ENCODE assay signal across 26 cellular contexts in the genomic region with DNA sequence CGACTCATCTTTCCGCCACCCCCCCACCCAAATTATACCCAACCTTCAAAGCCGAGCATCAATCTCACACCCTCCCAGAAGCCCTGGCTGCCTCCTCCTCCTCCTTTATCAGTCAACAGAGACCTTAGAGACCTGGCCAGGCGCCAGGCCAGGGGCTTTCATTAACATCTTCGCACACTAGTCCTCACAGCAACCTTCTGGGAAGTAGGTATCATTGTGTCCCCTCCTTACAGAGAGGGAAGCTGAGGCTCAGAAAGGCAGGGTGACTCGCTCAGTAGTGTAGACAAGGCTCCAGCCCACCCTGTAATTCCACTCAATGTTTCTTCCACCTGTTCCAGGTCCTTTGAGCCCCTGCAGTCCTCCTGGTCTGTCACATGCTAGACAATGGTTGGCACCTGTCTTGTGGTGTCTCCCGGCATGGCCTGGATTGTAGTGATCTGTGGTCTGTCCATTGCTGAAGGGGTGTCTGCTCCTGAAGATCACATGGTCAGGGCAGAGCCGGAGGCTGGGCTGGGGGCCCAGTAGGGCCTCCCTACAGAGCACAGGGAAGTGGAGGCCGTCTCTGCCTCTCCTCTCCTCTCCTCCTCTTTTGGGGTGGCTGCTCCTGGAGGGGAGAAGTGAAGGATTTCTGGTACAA. TPM values are rescaled to one million over a fixed set of nuclear protein-coding genes. Genes with fewer than 3 reads are reported as not detected.
DNase-seq lines count a peak whose midpoint lies in the region; ATAC-seq, FAIRE-seq and TF ChIP-seq lines count a peak whose summit lies in the region.
"Had no signal": no experiment of that assay in that cellular context is flagged by ENCODE, and none has a peak within 500 bp of the region (broad histone marks: within the 10 kb centered on the region; RNA-seq: fewer than 3 reads in every experiment).

No MANE protein-coding gene starts in this region.

- TF ChIP-seq RAD21 in K562 (CRISPR knock-in tag; conservative IDR thresholded peaks at IDR 0.05 in 1 of 2, IDR thresholded peaks at IDR 0.05 in 1 of 2) = no peak

- H3K9me1 ChIP-seq in K562 (ENCODE audit: control insufficient read depth, insufficient read depth, low read length) = no peaks in the 10 kb centered on the region

- intact Hi-C loops in K562 (cut with micrococcal nuclease) = no loop called here

- no peak for FAIRE-seq in K562 (lab: Jason Lieb, UNC)
- FAIRE-seq: TTC549 had no signal

- no TSS peak for BruUV-seq in K562 (replicated peaks; lab: Mats Ljungman, UMichigan)

- no peaks in the 10 kb centered on the region for H4K20me1 ChIP-seq in K562 (replicated peaks; ENCODE audit: control insufficient read depth, insufficient read depth, low read length)

- no peak overlapping the region for H3K9ac ChIP-seq in K562 (ENCODE audit: insufficient read depth in 1 of 2, low read depth in 2 of 2, low read length in 2 of 2)

- POLR2A ChIA-PET in K562 (lab: Yijun Ruan, JAX) = no interaction called here

- no peak for TF ChIP-seq POLR2A in K562 (conservative IDR thresholded peaks at IDR 0.05)

- no peaks in the 10 kb centered on the region for H3K36me3 ChIP-seq in ACC112 (ENCODE audit: insufficient read depth, low read length)
- no peaks in the 10 kb centered on the region for H3K36me3 ChIP-seq in BE2C
- H3K36me3 ChIP-seq in K562 (ENCODE audit: control insufficient read depth, insufficient read depth, low read length) = no peaks in the 10 kb centered on the region
- H3K36me3 ChIP-seq: left ventricle myocardium inferior had no signal

- H3K4me2 ChIP-seq in K562 (ENCODE audit: insufficient read depth, low read length) = no peak overlapping the region

- H3K27ac ChIP-seq in ACC112 (ENCODE audit: low read depth, low read length) = peak overlapping the region; percentile 96; the same call in 1 of the 2 replicates
- H3K27ac ChIP-seq in K562 (ENCODE audit: extremely low read depth, low read depth, low read length) = no peak overlapping the region
- H3K27ac ChIP-seq: foreskin keratinocyte, left ventricle myocardium inferior had no signal

- no peak overlapping the region for H3K4me3 ChIP-seq in ACC112 (ENCODE audit: low read depth, low read length)
- H3K4me3 ChIP-seq in BE2C (ENCODE audit: low read depth, low read length) = no peak overlapping the region
- H3K4me3 ChIP-seq in K562 = no peak overlapping the region
- H3K4me3 ChIP-seq: left ventricle myocardium inferior had no signal

- no peak for TF ChIP-seq EP300 in K562 (IDR thresholded peaks at IDR 0.05; ENCODE audit: low read length)

- ATAC-seq in K562 (no peak; the same call in 1 of the 3 replicates), GM18502 (IDR thresholded peaks at IDR 0.05; ENCODE audit: poor library complexity, unreplicated experiment) (no peak), HG03354 (IDR thresholded peaks at IDR 0.05; ENCODE audit: poor library complexity, severe bottlenecking, unreplicated experiment) (no peak), GM18873 (IDR thresholded peaks at IDR 0.05; ENCODE audit: low FRiP score, unreplicated experiment) (no peak)
- ATAC-seq: activated CD8-positive, alpha-beta T cell treated with anti-CD3 and anti-CD28 coated beads, Interleukin-2, amount 10 ng/mL, durations not matched to agents 7 days and 5 days; CD8-positive, alpha-beta T cell; effector memory CD8-positive, alpha-beta T cell; esophagus mucosa; foreskin keratinocyte; right cardiac atrium had no signal

- H3K27me3 ChIP-seq in ACC112 (ENCODE audit: insufficient read depth, low read length) (no peaks in the 10 kb centered on the region), BE2C (no peaks in the 10 kb centered on the region), K562 (ENCODE audit: control insufficient read depth in 2 of 2, insufficient read depth in 2 of 2, low read length in 2 of 2) (peaks cover 11 to 65% of the 10 kb centered on the region in 2 experiments)
- H3K27me3 ChIP-seq: foreskin keratinocyte had no signal

- in situ Hi-C loops in K562 (cut with MboI) = no loop called here

- H2AFZ ChIP-seq in ACC112 (ENCODE audit: low read length, unreplicated experiment) (no peak overlapping the region), K562 (ENCODE audit: low read depth, low read length) (no peak overlapping the region)

- TF ChIP-seq CTCF in BE2C (IDR thresholded peaks at IDR 0.05; ENCODE audit: low read depth, low read length) (no peak), K562 (IDR thresholded peaks at IDR 0.05 in 2 of 3, conservative IDR thresholded peaks at IDR 0.05 in 1 of 3; ENCODE audit: insufficient read depth in 2 of 3, low read depth in 1 of 3, low read length in 3 of 3) (no peak)

- 3% methylated on average over 7 of the region's 9 CpGs for WGBS in K562 (ENCODE audit: insufficient coverage, low coverage, missing lambda C conversion rate)

- DNase-seq in BE2C = peak; percentile 34
- DNase-seq in K562 (ENCODE audit: extremely low read depth in 1 of 4, low spot score in 3 of 4) = peak in 1 of 4 experiments; percentile 7
- DNase-seq in mesenteric fat pad (ENCODE audit: low spot score) = peak; percentile 85
- DNase-seq: activated CD4-positive, alpha-beta T cell treated with anti-CD3 and anti-CD28 coated beads for 1 hour; activated CD8-positive, alpha-beta T cell treated with anti-CD3 and anti-CD28 coated beads, Interleukin-2, amount 10 ng/mL, durations not matched to agents 7 days and 5 days; activated naive CD4-positive, alpha-beta T cell; CD8-positive, alpha-beta T cell; DMS153; effector memory CD8-positive, alpha-beta T cell; foreskin keratinocyte; left ventricle myocardium inferior; NCI-H1048; NCI-H187 treated with DMSO at 0.1 percent for 48 hours; NCI-H2227 treated with DMSO at 0.1 percent for 48 hours; NK-92 treated with Interleukin-12 subunit alpha and Interleukin-12 subunit beta, amount 100 ng/mL, for 24 hours; right cardiac atrium; SIG-M5; stimulated activated naive CD4-positive, alpha-beta T cell treated with Interleukin-2 at 50 U/mL for 16 hours; T-helper 1 cell had no signal

- CTCF ChIA-PET in K562 (lab: Yijun Ruan, JAX; ENCODE audit: low intra/inter-chr PET ratio) = no interaction called here

- peaks cover 44% of the 10 kb centered on the region for H3K4me1 ChIP-seq in ACC112 (ENCODE audit: control insufficient read depth, insufficient read depth, low read length, unreplicated experiment)
- no peaks in the 10 kb centered on the region for H3K4me1 ChIP-seq in BE2C
- H3K4me1 ChIP-seq in K562 (replicated peaks in 1 of 2; ENCODE audit: control insufficient read depth in 2 of 2, insufficient read depth in 2 of 2, low read length in 2 of 2) = peaks cover 4 to 12% of the 10 kb centered on the region in 2 experiments; a peak in 4 of 5 replicates

- H3K9me3 ChIP-seq in BE2C = no peaks in the 10 kb centered on the region
- no peaks in the 10 kb centered on the region; the same call in 1 of the 2 replicates for H3K9me3 ChIP-seq in K562 (replicated peaks; ENCODE audit: control insufficient read depth, insufficient read depth, low read depth, low read length)
- H3K9me3 ChIP-seq: left ventricle myocardium inferior had no signal

- H3K79me2 ChIP-seq in ACC112 (ENCODE audit: control insufficient read depth, insufficient read depth, low read length, unreplicated experiment) (peaks cover 42% of the 10 kb centered on the region), K562 (ENCODE audit: control insufficient read depth, insufficient read depth, low read length) (no peaks in the 10 kb centered on the region)

TF ChIP-seq in K562, 482 proteins besides CTCF, POLR2A, EP300 and RAD21:
- TF ChIP-seq NFIC (IDR thresholded peaks at IDR 0.05) (peak; percentile 52), FOXK2 (conservative IDR thresholded peaks at IDR 0.05 in 1 of 2, IDR thresholded peaks at IDR 0.05 in 1 of 2; ENCODE audit: low read depth in 2 of 2) (no peak), MAFG (tag; conservative IDR thresholded peaks at IDR 0.05) (no peak), CREB1 (IDR thresholded peaks at IDR 0.05) (no peak), CREB1 (CRISPR knock-in tag; IDR thresholded peaks at IDR 0.05) (no peak), JUNB (CRISPR knock-in tag; conservative IDR thresholded peaks at IDR 0.05) (no peak), ZNF146 (CRISPR knock-in tag; IDR thresholded peaks at IDR 0.05; ENCODE audit: unreplicated experiment) (no peak), GABPA (tag; conservative IDR thresholded peaks at IDR 0.05; ENCODE audit: low read depth) (no peak), FOXK1 (CRISPR knock-in tag; IDR thresholded peaks at IDR 0.05; ENCODE audit: borderline replicate concordance) (no peak)
TF ChIP-seq in K562: peak in this region for 1.

RNA-seq across cellular contexts. Expression of gene KLHL29, which starts 36.0 kb away (rescaled TPM):
- 5.9 TPM for polyA plus RNA-seq in BE2C (2012; ENCODE audit: insufficient read depth, insufficient read length, low read depth)
- 0.14 and 0.16 TPM in 2 replicates for total RNA-seq in K562 (2011; cell fraction: chromatin; rRNA removed; ENCODE audit: low replicate concordance)
- total RNA-seq in K562 (2011; cell fraction: nucleolus; rRNA removed) = 0.13 TPM in 1 of 2 replicates, not detected in the other
- total RNA-seq in K562 (2011; cell fraction: nucleoplasm; rRNA removed) = 0.15 TPM in 1 of 2 replicates, not detected in the other
- total RNA-seq in K562 (2014; rRNA removed) (0.12 and 0.14 TPM in 2 replicates), K562 (2014; rRNA removed; fragmentation: Illumina TruSeq; extraction: Trizol) (0.07 and 0.13 TPM in 2 replicates), K562 (2015; rRNA removed; fragmentation: Illumina TruSeq; extraction: Trizol) (0.04 and 0.07 TPM in 2 replicates), K562 (2021) (0.20 and 0.31 TPM in 2 replicates), mesenteric fat pad (23.6 TPM)
- polyA plus RNA-seq in K562 (2011; rRNA removed) (0.03 TPM in 2 replicates), K562 (2014; fragmentation: Illumina TruSeq; extraction: Trizol) (0.12 and 0.16 TPM in 2 replicates), K562 (2014; fragmentation: Nextera tagmentation; extraction: Ambion mirVana) (under 1 TPM in 1 of 2 experiments, not detected in 1; 0.03 TPM), K562 (2014; rRNA removed) (0.08 and 0.18 TPM in 2 replicates)
- polyA plus RNA-seq in K562 (2011; cell fraction: cytosol; rRNA removed) = 0.01 and 0.03 TPM in 2 replicates
- polyA plus RNA-seq in K562 (2011; cell fraction: nucleus; rRNA removed) = 0.04 and 0.08 TPM in 2 replicates
- polyA plus RNA-seq in K562 (2012) = 0.23 and 2.7 TPM in 2 replicates
- not detected in 2 replicates for polyA minus RNA-seq in K562 (2011; rRNA and poly(A)+ RNA removed)
- polyA minus RNA-seq in K562 (2011; cell fraction: cytosol; rRNA and poly(A)+ RNA removed) = not detected in 2 replicates
- not detected in 2 replicates for polyA minus RNA-seq in K562 (2011; cell fraction: nucleus; rRNA and poly(A)+ RNA removed)
- total RNA-seq: G401 had no signal

Comparison
In these comparisons a context has a peak if more than half of its experiments do, and no peak if none do; other contexts are left out.
1. RNA of gene KLHL29, which starts 36.0 kb away (total RNA-seq): 23.6 TPM in mesenteric fat pad (single experiment); 0.04 to 0.31 TPM in K562; every median in the first group is over 10 times any median in the second.